ENCODE assay signal across 1 cellular context in genomic region chr6:20401403-20402180, GRCh38.
A peak's percentile ranks its signal among the peaks of the same experiment; 100 is the strongest.
TF ChIP-seq lines count a peak whose summit lies in the region.

Gene E2F3 (plus strand): TSS chr6:20401879. CDS start chr6:20402233, 354 bp downstream.

TF ChIP-seq in K562, 482 proteins besides CTCF, POLR2A, EP300 and RAD21 (continued from another document and continues in another):
- peak in 1 of 2 experiments; percentile 85; a peak in 2 of 4 replicates for TF ChIP-seq ZNF318 (IDR thresholded peaks at IDR 0.05; ENCODE audit: borderline replicate concordance in 1 of 2, low read depth in 1 of 2)
- TF ChIP-seq ZFP1 (CRISPR knock-in tag; IDR thresholded peaks at IDR 0.05): no peak
- TF ChIP-seq NEUROD1 (IDR thresholded peaks at IDR 0.05; ENCODE audit: borderline replicate concordance, low read depth, low read length, partially characterized antibody): peak; percentile 92
- no peak for TF ChIP-seq PRDM10 (IDR thresholded peaks at IDR 0.05; ENCODE audit: partially characterized antibody)
- peak; percentile 100 for TF ChIP-seq E2F1 (CRISPR knock-in tag; IDR thresholded peaks at IDR 0.05)
- TF ChIP-seq PHF20 (IDR thresholded peaks at IDR 0.05; ENCODE audit: partially characterized antibody): peak; percentile 13
- TF ChIP-seq DIDO1 (tag; IDR thresholded peaks at IDR 0.05; ENCODE audit: low read depth): no peak
- peak; percentile 27; the same call in 1 of the 2 replicates for TF ChIP-seq GTF2A2 (tag; IDR thresholded peaks at IDR 0.05)
- TF ChIP-seq ZNF785 (CRISPR knock-in tag; IDR thresholded peaks at IDR 0.05): no peak
- no peak for TF ChIP-seq COPS2 (conservative IDR thresholded peaks at IDR 0.05)
- peak; percentile 38; the same call in 1 of the 2 replicates for TF ChIP-seq ETV1 (tag; conservative IDR thresholded peaks at IDR 0.05; ENCODE audit: low read depth)
- peak; percentile 26; the same call in 1 of the 2 replicates for TF ChIP-seq XRCC5 (IDR thresholded peaks at IDR 0.05; ENCODE audit: low read depth, low read length)
- TF ChIP-seq RBM25 (IDR thresholded peaks at IDR 0.05; ENCODE audit: low read depth, low read length, severe bottlenecking): peak; percentile 94
- peak; percentile 98 for TF ChIP-seq TBP (optimal IDR thresholded peaks at IDR 0.05; ENCODE audit: low read depth, low read length)
- peak; percentile 100 for TF ChIP-seq E2F8 (IDR thresholded peaks at IDR 0.05; ENCODE audit: low read depth, partially characterized antibody)
- TF ChIP-seq ZNF445 (CRISPR knock-in tag; IDR thresholded peaks at IDR 0.05; ENCODE audit: low read depth): no peak
- no peak for TF ChIP-seq USF1 (CRISPR knock-in tag; IDR thresholded peaks at IDR 0.05)
- peak; percentile 88 for TF ChIP-seq TFAP4 (CRISPR knock-in tag; IDR thresholded peaks at IDR 0.05; ENCODE audit: borderline replicate concordance)
- TF ChIP-seq ETV5 (CRISPR knock-in tag; IDR thresholded peaks at IDR 0.05; ENCODE audit: low read depth): peak; percentile 91
- peak; percentile 15 to 95; a peak in 3 of 4 replicates for TF ChIP-seq MAZ (CRISPR knock-in tag; conservative IDR thresholded peaks at IDR 0.05 in 1 of 2, IDR thresholded peaks at IDR 0.05 in 1 of 2)
- TF ChIP-seq CHD2 (IDR thresholded peaks at IDR 0.05; ENCODE audit: low read depth, low read length): peak; percentile 76
- no peak for TF ChIP-seq RBM17 (IDR thresholded peaks at IDR 0.05; ENCODE audit: borderline replicate concordance, low read depth, low read length)
- peak in 1 of 2 experiments; percentile 84; a peak in 2 of 4 replicates for TF ChIP-seq MLLT1 (IDR thresholded peaks at IDR 0.05)
- TF ChIP-seq HNRNPH1 (optimal IDR thresholded peaks at IDR 0.05; ENCODE audit: low read depth, low read length): no peak
- TF ChIP-seq POLR2AphosphoS2 (IDR thresholded peaks at IDR 0.05; ENCODE audit: low read length): 0 out of 2 replicates have a peak, but pooled peaks have one; percentile 13
- peak in 1 of 2 experiments; percentile 21; a peak in 2 of 4 replicates for TF ChIP-seq UBTF (IDR thresholded peaks at IDR 0.05; ENCODE audit: borderline replicate concordance in 1 of 2, low read depth in 2 of 2, low read length in 2 of 2)
- peak; percentile 59 for TF ChIP-seq NFIC (IDR thresholded peaks at IDR 0.05)
- peak; percentile 33; the same call in 1 of the 2 replicates for TF ChIP-seq ESRRA (IDR thresholded peaks at IDR 0.05; ENCODE audit: borderline replicate concordance, low read depth)
- peak; percentile 47 for TF ChIP-seq CCNT2 (IDR thresholded peaks at IDR 0.05; ENCODE audit: borderline replicate concordance, extremely low read depth, insufficient read length, low read depth, low read length)
- no peak for TF ChIP-seq ZNF449 (CRISPR knock-in tag; IDR thresholded peaks at IDR 0.05)
- peak; percentile 44; the same call in 1 of the 2 replicates for TF ChIP-seq ZNF311 (CRISPR knock-in tag; IDR thresholded peaks at IDR 0.05)
